Comparison of ENCODE assay signal across 9 cellular contexts in the genomic region with DNA sequence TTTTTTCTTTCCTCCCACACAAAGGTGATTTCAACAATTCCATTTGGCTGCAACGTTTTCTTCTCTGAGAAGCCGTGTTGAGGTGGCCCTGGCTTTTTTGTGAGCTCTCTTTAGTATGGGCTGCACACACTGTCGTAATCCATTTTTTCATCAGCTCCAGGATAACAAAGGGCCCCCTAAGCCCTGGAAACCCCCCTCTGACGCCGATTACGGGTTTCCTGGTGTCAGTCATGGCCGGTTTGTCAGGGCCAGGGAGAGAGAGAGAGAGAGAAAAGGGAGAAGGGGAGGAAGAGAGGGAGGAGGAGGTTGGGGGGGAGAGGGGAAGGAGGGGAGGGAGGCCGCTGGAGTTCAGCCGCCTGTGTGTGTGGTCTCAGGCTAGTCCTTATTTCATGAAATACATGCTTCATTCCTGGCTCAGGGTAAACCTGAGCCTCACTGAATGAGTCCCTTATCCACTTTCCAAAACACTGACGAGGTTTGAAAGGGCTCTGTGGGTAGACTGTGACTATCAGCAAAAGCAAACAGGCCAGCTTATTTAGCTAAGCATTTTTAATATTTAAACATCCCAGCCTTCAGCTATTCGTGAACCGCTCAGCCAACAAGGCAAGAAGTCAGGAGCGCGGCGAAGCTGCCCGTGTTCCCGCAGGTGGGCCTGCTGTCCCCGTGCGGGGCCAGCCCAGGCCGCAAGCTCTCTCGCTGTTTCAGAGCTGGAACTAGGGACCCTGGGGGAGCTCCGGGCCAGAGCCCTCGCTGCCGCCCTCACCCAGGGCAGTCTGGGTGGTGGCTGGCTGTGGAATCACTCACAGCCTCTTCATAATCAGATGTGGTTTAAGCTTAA.
DNase-seq lines count a peak whose midpoint lies in the region; ATAC-seq and TF ChIP-seq lines count a peak whose summit lies in the region.
"Had no signal": no experiment of that assay in that cellular context is flagged by ENCODE, and none has a peak within 500 bp of the region (broad histone marks: within the 10 kb centered on the region; RNA-seq: fewer than 3 reads in every experiment).

No MANE protein-coding gene starts in this region.

- DNase-seq in activated naive CD4-positive, alpha-beta T cell treated with anti-CD3 and anti-CD28 coated beads, Interleukin-2, amount 50 U/mL, for 16 hours: peak; percentile 26
- DNase-seq in left ventricle myocardium superior (no peak), posterior vena cava (ENCODE audit: low spot score) (peak; percentile 76), NCI-H526 treated with DMSO at 0.1 percent for 48 hours (lab: John Stamatoyannopoulos, UW) (no peak), NCI-H187 treated with DMSO at 0.1 percent for 48 hours (lab: John Stamatoyannopoulos, UW) (no peak)
- no peak for DNase-seq in activated CD4-positive, CD25-positive, alpha-beta regulatory T cell (lab: John Stamatoyannopoulos, UW)
- DNase-seq: DND-41 had no signal

- intact Hi-C loops in left ventricle myocardium superior (cut with micrococcal nuclease) (no loop called here), posterior vena cava (cut with DNase I) (no loop called here)

- TF ChIP-seq CTCF in C4-2B (conservative IDR thresholded peaks at IDR 0.05): no peak

- peak overlapping the region; percentile 58 for H3K27ac ChIP-seq in C4-2B

- ATAC-seq in left ventricle myocardium superior (peak; percentile 45), HG03457 (IDR thresholded peaks at IDR 0.05; ENCODE audit: unreplicated experiment) (no peak)

Comparison
In these comparisons a context has a peak if more than half of its experiments do, and no peak if none do; other contexts are left out.
1. DNase-seq: peak in activated naive CD4-positive, alpha-beta T cell treated with anti-CD3 and anti-CD28 coated beads, Interleukin-2, amount 50 U/mL, for 16 hours (single experiment) and posterior vena cava (single experiment); none in left ventricle myocardium superior (single experiment), NCI-H526 treated with DMSO at 0.1 percent for 48 hours (single experiment), activated CD4-positive, CD25-positive, alpha-beta regulatory T cell (0 of 4) and NCI-H187 treated with DMSO at 0.1 percent for 48 hours (single experiment).